Comparison of ENCODE assay signal across 1 cellular context in the genomic region with DNA sequence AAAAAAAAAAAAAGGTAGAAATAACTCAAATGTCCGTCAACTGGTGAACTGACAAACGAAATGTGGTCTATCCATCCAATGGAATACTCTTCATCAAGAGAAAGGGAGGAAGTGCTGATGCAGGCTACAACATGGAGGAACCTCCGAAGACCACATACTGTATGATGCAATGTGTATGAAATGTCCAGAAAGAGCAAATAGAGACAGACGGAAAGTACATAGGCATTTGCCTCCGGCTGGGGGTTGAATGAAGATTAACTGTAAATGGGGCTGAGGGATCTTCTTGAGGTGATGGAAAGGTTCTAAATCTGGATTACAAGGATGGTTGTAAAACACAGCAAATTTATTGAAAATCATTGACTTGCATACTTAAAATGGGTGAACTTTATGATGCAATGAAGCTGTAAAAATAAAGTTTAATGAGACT.
A peak's percentile ranks its signal among the peaks of the same experiment; 100 is the strongest.
TF ChIP-seq lines count a peak whose summit lies in the region.

No MANE protein-coding gene starts in this region.

TF ChIP-seq in K562, 482 proteins besides CTCF, POLR2A, EP300 and RAD21 (continued from another document and continues in another):
- TF ChIP-seq ZBTB2 (IDR thresholded peaks at IDR 0.05): no peak
- no peak for TF ChIP-seq ZNF311 (CRISPR knock-in tag; IDR thresholded peaks at IDR 0.05)
- no peak for TF ChIP-seq SETDB1 (IDR thresholded peaks at IDR 0.05; ENCODE audit: low read length)
- no peak for TF ChIP-seq IFI16 (CRISPR knock-in tag; IDR thresholded peaks at IDR 0.05)
- no peak for TF ChIP-seq SNAPC5 (CRISPR knock-in tag; IDR thresholded peaks at IDR 0.05)
- TF ChIP-seq ZNF197 (CRISPR knock-in tag; IDR thresholded peaks at IDR 0.05; ENCODE audit: low read depth): peak; percentile 32; the same call in 1 of the 2 replicates
- TF ChIP-seq POLR2AphosphoS2 (IDR thresholded peaks at IDR 0.05; ENCODE audit: low read length): no peak
- TF ChIP-seq ZNF696 (CRISPR knock-in tag; conservative IDR thresholded peaks at IDR 0.05): no peak
- TF ChIP-seq ZNF146 (CRISPR knock-in tag; IDR thresholded peaks at IDR 0.05; ENCODE audit: unreplicated experiment): no peak
- peak; percentile 79 for TF ChIP-seq SMAD4 (CRISPR knock-in tag; conservative IDR thresholded peaks at IDR 0.05)
- TF ChIP-seq, protein P1, sequence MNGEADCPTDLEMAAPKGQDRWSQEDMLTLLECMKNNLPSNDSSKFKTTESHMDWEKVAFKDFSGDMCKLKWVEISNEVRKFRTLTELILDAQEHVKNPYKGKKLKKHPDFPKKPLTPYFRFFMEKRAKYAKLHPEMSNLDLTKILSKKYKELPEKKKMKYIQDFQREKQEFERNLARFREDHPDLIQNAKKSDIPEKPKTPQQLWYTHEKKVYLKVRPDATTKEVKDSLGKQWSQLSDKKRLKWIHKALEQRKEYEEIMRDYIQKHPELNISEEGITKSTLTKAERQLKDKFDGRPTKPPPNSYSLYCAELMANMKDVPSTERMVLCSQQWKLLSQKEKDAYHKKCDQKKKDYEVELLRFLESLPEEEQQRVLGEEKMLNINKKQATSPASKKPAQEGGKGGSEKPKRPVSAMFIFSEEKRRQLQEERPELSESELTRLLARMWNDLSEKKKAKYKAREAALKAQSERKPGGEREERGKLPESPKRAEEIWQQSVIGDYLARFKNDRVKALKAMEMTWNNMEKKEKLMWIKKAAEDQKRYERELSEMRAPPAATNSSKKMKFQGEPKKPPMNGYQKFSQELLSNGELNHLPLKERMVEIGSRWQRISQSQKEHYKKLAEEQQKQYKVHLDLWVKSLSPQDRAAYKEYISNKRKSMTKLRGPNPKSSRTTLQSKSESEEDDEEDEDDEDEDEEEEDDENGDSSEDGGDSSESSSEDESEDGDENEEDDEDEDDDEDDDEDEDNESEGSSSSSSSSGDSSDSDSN (IDR thresholded peaks at IDR 0.05; ENCODE audit: borderline replicate concordance in 1 of 2, low read depth in 2 of 2, low read length in 2 of 2): no peak
- TF ChIP-seq, protein P2, sequence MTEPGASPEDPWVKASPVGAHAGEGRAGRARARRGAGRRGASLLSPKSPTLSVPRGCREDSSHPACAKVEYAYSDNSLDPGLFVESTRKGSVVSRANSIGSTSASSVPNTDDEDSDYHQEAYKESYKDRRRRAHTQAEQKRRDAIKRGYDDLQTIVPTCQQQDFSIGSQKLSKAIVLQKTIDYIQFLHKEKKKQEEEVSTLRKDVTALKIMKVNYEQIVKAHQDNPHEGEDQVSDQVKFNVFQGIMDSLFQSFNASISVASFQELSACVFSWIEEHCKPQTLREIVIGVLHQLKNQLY (CRISPR knock-in tag; conservative IDR thresholded peaks at IDR 0.05): no peak
- TF ChIP-seq, protein P3, sequence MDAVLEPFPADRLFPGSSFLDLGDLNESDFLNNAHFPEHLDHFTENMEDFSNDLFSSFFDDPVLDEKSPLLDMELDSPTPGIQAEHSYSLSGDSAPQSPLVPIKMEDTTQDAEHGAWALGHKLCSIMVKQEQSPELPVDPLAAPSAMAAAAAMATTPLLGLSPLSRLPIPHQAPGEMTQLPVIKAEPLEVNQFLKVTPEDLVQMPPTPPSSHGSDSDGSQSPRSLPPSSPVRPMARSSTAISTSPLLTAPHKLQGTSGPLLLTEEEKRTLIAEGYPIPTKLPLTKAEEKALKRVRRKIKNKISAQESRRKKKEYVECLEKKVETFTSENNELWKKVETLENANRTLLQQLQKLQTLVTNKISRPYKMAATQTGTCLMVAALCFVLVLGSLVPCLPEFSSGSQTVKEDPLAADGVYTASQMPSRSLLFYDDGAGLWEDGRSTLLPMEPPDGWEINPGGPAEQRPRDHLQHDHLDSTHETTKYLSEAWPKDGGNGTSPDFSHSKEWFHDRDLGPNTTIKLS (IDR thresholded peaks at IDR 0.05; ENCODE audit: borderline replicate concordance, low read depth): no peak
- no peak for TF ChIP-seq ZHX1 (conservative IDR thresholded peaks at IDR 0.05; ENCODE audit: low read length)
- no peak for TF ChIP-seq RAD51 (IDR thresholded peaks at IDR 0.05; ENCODE audit: borderline replicate concordance, low read depth)
- TF ChIP-seq BCOR (IDR thresholded peaks at IDR 0.05): no peak
- TF ChIP-seq POLR2H (tag; IDR thresholded peaks at IDR 0.05; ENCODE audit: low read depth): peak; percentile 65
- no peak for TF ChIP-seq STAT5A (IDR thresholded peaks at IDR 0.05; ENCODE audit: borderline replicate concordance, low read length)
- no peak for TF ChIP-seq KLF10 (CRISPR knock-in tag; IDR thresholded peaks at IDR 0.05)
- TF ChIP-seq, protein P4, sequence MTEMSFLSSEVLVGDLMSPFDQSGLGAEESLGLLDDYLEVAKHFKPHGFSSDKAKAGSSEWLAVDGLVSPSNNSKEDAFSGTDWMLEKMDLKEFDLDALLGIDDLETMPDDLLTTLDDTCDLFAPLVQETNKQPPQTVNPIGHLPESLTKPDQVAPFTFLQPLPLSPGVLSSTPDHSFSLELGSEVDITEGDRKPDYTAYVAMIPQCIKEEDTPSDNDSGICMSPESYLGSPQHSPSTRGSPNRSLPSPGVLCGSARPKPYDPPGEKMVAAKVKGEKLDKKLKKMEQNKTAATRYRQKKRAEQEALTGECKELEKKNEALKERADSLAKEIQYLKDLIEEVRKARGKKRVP (CRISPR knock-in tag; IDR thresholded peaks at IDR 0.05): peak; percentile 96
- TF ChIP-seq NEUROD1 (IDR thresholded peaks at IDR 0.05; ENCODE audit: borderline replicate concordance, low read depth, low read length, partially characterized antibody): no peak
- no peak for TF ChIP-seq TSHZ1 (CRISPR knock-in tag; IDR thresholded peaks at IDR 0.05)
- peak; percentile 41; the same call in 1 of the 2 replicates for TF ChIP-seq MYC (IDR thresholded peaks at IDR 0.05; ENCODE audit: low read depth, low read length)
- no peak for TF ChIP-seq MYC (CRISPR knock-in tag; IDR thresholded peaks at IDR 0.05; ENCODE audit: borderline replicate concordance, low read depth)
- peak; percentile 65; the same call in 1 of the 2 replicates for TF ChIP-seq ZNF589 (CRISPR knock-in tag; IDR thresholded peaks at IDR 0.05; ENCODE audit: low read depth)
- 0 out of 2 replicates have a peak, but pooled peaks have one; percentile 12 for TF ChIP-seq MEF2D (tag; conservative IDR thresholded peaks at IDR 0.05; ENCODE audit: low read depth)
- TF ChIP-seq ZNF445 (CRISPR knock-in tag; IDR thresholded peaks at IDR 0.05; ENCODE audit: low read depth): no peak
- no peak for TF ChIP-seq KLF1 (tag; IDR thresholded peaks at IDR 0.05)
- no peak for TF ChIP-seq SMARCB1 (IDR thresholded peaks at IDR 0.05; ENCODE audit: insufficient read length, low read depth)
- no peak for TF ChIP-seq ZNF609 (CRISPR knock-in tag; IDR thresholded peaks at IDR 0.05; ENCODE audit: borderline replicate concordance)
- no peak for TF ChIP-seq RBM17 (IDR thresholded peaks at IDR 0.05; ENCODE audit: borderline replicate concordance, low read depth, low read length)
- TF ChIP-seq SUPT5H (IDR thresholded peaks at IDR 0.05): no peak
- no peak for TF ChIP-seq NFE2L1 (tag; IDR thresholded peaks at IDR 0.05; ENCODE audit: borderline replicate concordance, low read depth)
- 0 out of 2 replicates have a peak, but pooled peaks have one; percentile 41 for TF ChIP-seq PTTG1 (tag; IDR thresholded peaks at IDR 0.05; ENCODE audit: low read depth)
- peak; percentile 45 for TF ChIP-seq GABPA (tag; conservative IDR thresholded peaks at IDR 0.05; ENCODE audit: low read depth)
- no peak for TF ChIP-seq CBX1 (IDR thresholded peaks at IDR 0.05; ENCODE audit: low read depth)
- no peak for TF ChIP-seq NFYB (IDR thresholded peaks at IDR 0.05; ENCODE audit: extremely low read depth, insufficient read length)
- no peak for TF ChIP-seq CBFB (CRISPR knock-in tag; IDR thresholded peaks at IDR 0.05)
- TF ChIP-seq IRF2 (CRISPR knock-in tag; IDR thresholded peaks at IDR 0.05): no peak
- TF ChIP-seq HES1 (IDR thresholded peaks at IDR 0.05; ENCODE audit: low read depth): no peak
